ENCODE assay signal across 23 cellular contexts in the genomic region with DNA sequence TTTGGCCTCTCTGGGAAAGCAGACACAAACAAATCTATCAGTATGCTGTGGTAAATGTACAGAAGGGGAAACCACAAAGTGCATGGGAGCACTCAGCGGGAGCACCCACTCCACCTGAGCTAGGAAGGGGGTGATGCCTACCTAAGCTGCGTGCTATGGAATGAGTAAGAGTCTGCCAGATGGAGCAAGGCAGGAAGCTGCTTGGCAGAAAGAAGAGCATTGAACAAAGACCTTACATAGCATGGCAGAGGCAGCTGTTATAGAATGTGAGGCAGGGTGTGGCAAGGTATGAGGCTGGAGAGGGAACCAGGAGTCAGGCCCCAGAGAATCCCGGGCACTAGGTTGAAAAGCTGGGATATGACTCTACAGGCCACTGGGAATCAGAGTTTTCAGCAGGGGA. TPM values are rescaled to one million over a fixed set of nuclear protein-coding genes. Genes with fewer than 3 reads are reported as not detected.
DNase-seq lines count a peak whose midpoint lies in the region; ATAC-seq, FAIRE-seq and TF ChIP-seq lines count a peak whose summit lies in the region.
"Had no signal": no experiment of that assay in that cellular context is flagged by ENCODE, and none has a peak within 500 bp of the region (broad histone marks: within the 10 kb centered on the region; RNA-seq: fewer than 3 reads in every experiment).

No MANE protein-coding gene starts in this region.

- no peaks in the 10 kb centered on the region for H3K27me3 ChIP-seq in RWPE2 (ENCODE audit: insufficient read depth, poor library complexity, severe bottlenecking)
- H3K27me3 ChIP-seq: cardiac muscle cell, neutrophil, upper lobe of left lung had no signal

- BruUV-seq in Calu3 (replicated peaks; lab: Mats Ljungman, UMichigan): no TSS peak

- H3K27me3 Mint-ChIP-seq in Calu3 (ENCODE audit: unreplicated experiment): no peaks in the 10 kb centered on the region
- H3K27me3 Mint-ChIP-seq: activated CD8-positive, alpha-beta memory T cell treated with anti-CD3 and anti-CD28 coated beads, Interleukin-2, amount 10 ng/mL, durations not matched to agents 7 days and 5 days; activated T-helper 17 cell treated with anti-CD3 and anti-CD28 coated beads, Interleukin-2, amount 50 U/mL, for 72 hours had no signal

- H3K36me3 ChIP-seq in RWPE2 (ENCODE audit: low read depth): peaks cover 97% of the 10 kb centered on the region

- no peak for TF ChIP-seq CTCF in Calu3 (IDR thresholded peaks at IDR 0.05; ENCODE audit: unreplicated experiment)
- TF ChIP-seq CTCF in RWPE2 (IDR thresholded peaks at IDR 0.05; ENCODE audit: poor library complexity, severe bottlenecking): no peak
- no peak for TF ChIP-seq CTCF in epithelial cell of esophagus (IDR thresholded peaks at IDR 0.05; ENCODE audit: insufficient read depth, low read depth, low read length, missing control alignments)

- H3K4me1 Mint-ChIP-seq in Calu3 (ENCODE audit: low read depth, unreplicated experiment): peaks cover 12% of the 10 kb centered on the region
- H3K4me1 Mint-ChIP-seq: CD14-positive monocyte, GM23338, immature natural killer cell had no signal

- no peaks in the 10 kb centered on the region for H3K9me3 ChIP-seq in RWPE2 (ENCODE audit: severe bottlenecking)
- H3K9me3 ChIP-seq: neutrophil, upper lobe of left lung had no signal

- H3K4me3 ChIP-seq in RWPE2 (ENCODE audit: severe bottlenecking): no peak overlapping the region
- H3K4me3 ChIP-seq in epithelial cell of esophagus (ENCODE audit: low read length): no peak overlapping the region
- H3K4me3 ChIP-seq: cardiac muscle cell, GM23338, skin epidermis, upper lobe of left lung had no signal

- peak overlapping the region; percentile 32 for H3K27ac Mint-ChIP-seq in Calu3 (ENCODE audit: unreplicated experiment)
- H3K27ac Mint-ChIP-seq: activated CD8-positive, alpha-beta memory T cell treated with anti-CD3 and anti-CD28 coated beads, Interleukin-2, amount 10 ng/mL, durations not matched to agents 7 days and 5 days; activated T-helper 17 cell treated with anti-CD3 and anti-CD28 coated beads, Interleukin-2, amount 50 U/mL, for 72 hours; CD14-positive monocyte; GM23338 had no signal

- peak overlapping the region; percentile 73 for H3K27ac ChIP-seq in RWPE2 (ENCODE audit: poor library complexity, severe bottlenecking)
- H3K27ac ChIP-seq: cardiac muscle cell, neutrophil, upper lobe of left lung had no signal

- H3K4me1 ChIP-seq in RWPE2 (ENCODE audit: insufficient read depth, poor library complexity, severe bottlenecking): peaks cover 18% of the 10 kb centered on the region
- H3K4me1 ChIP-seq: upper lobe of left lung had no signal

- no peak for TF ChIP-seq POLR2A in GM12891 (IDR thresholded peaks at IDR 0.05; ENCODE audit: low read depth, low read length)

- DNase-seq in Calu3 (no peak), RWPE2 (ENCODE audit: low spot score) (no peak), epithelial cell of esophagus (ENCODE audit: low read depth) (peak; percentile 92), HuH-7 (ENCODE audit: low spot score) (no peak), NCI-H1417 (lab: John Stamatoyannopoulos, UW) (no peak), GM12891 (ENCODE audit: insufficient read length, low spot score) (no peak)
- DNase-seq: activated CD8-positive, alpha-beta memory T cell treated with anti-CD3 and anti-CD28 coated beads, Interleukin-2, amount 10 ng/mL, durations not matched to agents 7 days and 5 days; DMS153; GDM1; immature natural killer cell; IMR-90; NCI-H1436; NCI-H524 treated with DMSO at 0.1 percent for 48 hours; stimulated activated CD4-positive, alpha-beta T cell treated with anti-CD3 and anti-CD28 coated beads, Interleukin-4, amount 100 ng/mL, for 24 hours; T1000; upper lobe of left lung had no signal

- H3K4me3 Mint-ChIP-seq in Calu3 (ENCODE audit: low read depth, unreplicated experiment): no peak overlapping the region
- H3K4me3 Mint-ChIP-seq: activated CD8-positive, alpha-beta memory T cell treated with anti-CD3 and anti-CD28 coated beads, Interleukin-2, amount 10 ng/mL, durations not matched to agents 7 days and 5 days; activated T-helper 17 cell treated with anti-CD3 and anti-CD28 coated beads, Interleukin-2, amount 50 U/mL, for 72 hours; CD14-positive monocyte; GM23338; immature natural killer cell had no signal

- peak; percentile 93 for ATAC-seq in RWPE2 (ENCODE audit: low read depth)
- ATAC-seq: activated CD8-positive, alpha-beta memory T cell treated with anti-CD3 and anti-CD28 coated beads, Interleukin-2, amount 10 ng/mL, durations not matched to agents 7 days and 5 days; activated T-helper 17 cell treated with anti-CD3 and anti-CD28 coated beads, Interleukin-2, amount 50 U/mL, for 72 hours; GM23338 had no signal

- intact Hi-C loops in Calu3 (cut with micrococcal nuclease; ENCODE audit: unreplicated experiment): no loop called here

- no peak for FAIRE-seq in GM12891 (lab: Jason Lieb, UNC)
- FAIRE-seq: GM19239 had no signal

- H3K9me3 Mint-ChIP-seq in Calu3 (ENCODE audit: low read depth, unreplicated experiment): no peaks in the 10 kb centered on the region
- H3K9me3 Mint-ChIP-seq: activated T-helper 17 cell treated with anti-CD3 and anti-CD28 coated beads, Interleukin-2, amount 50 U/mL, for 72 hours; CD14-positive monocyte; GM23338; immature natural killer cell had no signal

- CTCF ChIA-PET in Calu3 (lab: Charles Lee): interaction anchor here (1.6 kb wide), 1 partner anchor 9 kb away, joined by 3 read pairs; no protein-coding TSS in a partner anchor

- H3K36me3 Mint-ChIP-seq in Calu3 (ENCODE audit: insufficient read depth, unreplicated experiment): peaks cover 75% of the 10 kb centered on the region

TF ChIP-seq in GM12891, 5 proteins besides CTCF, POLR2A, EP300 and RAD21:
- TF ChIP-seq POU2F2 (IDR thresholded peaks at IDR 0.05; ENCODE audit: low read depth, low read length) (no peak), TAF1 (IDR thresholded peaks at IDR 0.05; ENCODE audit: low read depth, low read length) (no peak), SPI1 (IDR thresholded peaks at IDR 0.05; ENCODE audit: low read depth, low read length) (no peak), PAX5 (IDR thresholded peaks at IDR 0.05; ENCODE audit: insufficient read depth, low read length, severe bottlenecking) (no peak), POLR2AphosphoS5 (IDR thresholded peaks at IDR 0.05; ENCODE audit: low read depth, low read length) (no peak)

RNA-seq across cellular contexts. Expression of gene MTFP1, which starts 13.8 kb away (rescaled TPM):
- total RNA-seq in Calu3 (2022): 30.5 and 33.6 TPM in 2 replicates
- 60.6 TPM for polyA plus RNA-seq in GM12891 (2012; ENCODE audit: low read depth, missing spikeins)

RNA-seq across cellular contexts. Expression of gene SEC14L2, which starts 15.0 kb away (rescaled TPM):
- 32.1 and 39.1 TPM in 2 replicates for total RNA-seq in Calu3 (2022)
- polyA plus RNA-seq in GM12891 (2012; ENCODE audit: low read depth, missing spikeins): 0.46 TPM

RNA-seq across cellular contexts. Expression of gene RNF215, which starts 24.6 kb away (rescaled TPM):
- 42.5 and 48.8 TPM in 2 replicates for total RNA-seq in Calu3 (2022)
- polyA plus RNA-seq in GM12891 (2012; ENCODE audit: low read depth, missing spikeins): 4.6 TPM

RNA-seq across cellular contexts. Expression of gene CCDC157, which starts 55.0 kb away (rescaled TPM):
- total RNA-seq in Calu3 (2022): 5.0 and 5.5 TPM in 2 replicates
- 0.69 TPM for polyA plus RNA-seq in GM12891 (2012; ENCODE audit: low read depth, missing spikeins)

RNA-seq across cellular contexts. Expression of gene SF3A1, which starts 55.1 kb away (rescaled TPM):
- total RNA-seq in Calu3 (2022): 181 and 197 TPM in 2 replicates
- 69.6 TPM for polyA plus RNA-seq in GM12891 (2012; ENCODE audit: low read depth, missing spikeins)
